ENCODE assay signal across 8 cellular contexts in the genomic region with DNA sequence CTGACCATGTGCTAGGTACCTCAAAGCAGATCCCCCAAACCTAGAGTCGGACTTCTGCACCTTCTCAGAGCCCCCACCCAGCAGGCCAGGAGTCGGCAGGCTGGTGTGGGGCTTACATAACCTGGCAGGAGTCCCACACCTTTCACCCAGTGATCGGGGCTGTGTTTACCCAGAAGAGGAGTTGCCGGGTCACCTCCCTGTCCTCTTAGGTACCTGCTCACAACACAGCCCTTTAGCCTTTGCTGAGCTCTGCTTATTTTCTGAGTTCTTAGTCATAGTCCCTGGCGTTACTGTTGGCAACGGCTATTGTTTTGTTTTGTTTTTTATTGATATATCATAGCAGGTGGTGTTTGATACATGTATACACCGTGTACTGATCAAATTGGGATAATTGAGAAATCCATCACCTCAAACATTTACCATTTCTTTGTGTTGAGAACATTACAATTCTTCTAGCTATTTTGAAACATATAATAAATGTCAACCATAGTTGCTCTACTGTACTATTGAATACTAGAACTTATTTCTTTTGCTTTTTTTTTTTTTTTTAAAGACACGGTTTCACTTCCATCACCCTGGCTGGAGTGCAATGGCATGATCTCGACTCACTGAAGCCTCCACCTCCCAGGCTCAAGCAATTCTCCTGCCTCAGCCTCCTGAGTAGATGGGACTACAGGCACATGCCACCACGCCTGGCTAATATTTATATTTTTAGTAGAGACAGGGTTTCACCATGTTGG. TPM values are rescaled to one million over a fixed set of nuclear protein-coding genes. Genes with fewer than 3 reads are reported as not detected.
DNase-seq lines count a peak whose midpoint lies in the region; ATAC-seq lines count a peak whose summit lies in the region.
"Had no signal": no experiment of that assay in that cellular context is flagged by ENCODE, and none has a peak within 500 bp of the region (broad histone marks: within the 10 kb centered on the region; RNA-seq: fewer than 3 reads in every experiment).

No MANE protein-coding gene starts in this region.

- H3K4me1 ChIP-seq in naive thymus-derived CD4-positive, alpha-beta T cell (ENCODE audit: control insufficient read depth in 2 of 2, insufficient read depth in 2 of 2, low read length in 2 of 2): peaks cover 0 to 25% of the 10 kb centered on the region in 2 donors

- H3K9me3 ChIP-seq in naive thymus-derived CD4-positive, alpha-beta T cell (ENCODE audit: control insufficient read depth in 2 of 3, low read length in 3 of 3): no peaks in the 10 kb centered on the region

- H3K4me3 Mint-ChIP-seq in naive thymus-derived CD4-positive, alpha-beta T cell: peak overlapping the region in 6 of 10 donors; percentile 4 to 61 (median 28)

- POLR2A ChIA-PET in naive thymus-derived CD4-positive, alpha-beta T cell (lab: Charles Lee): interaction anchor here (0.7 to 61.3 kb wide), 7 partner anchors 7 to 224 kb away, joined by 3 to 1719 read pairs (median 10); partner anchors contain the start of genes DPM2 and EEIG1

- H3K27me3 ChIP-seq in naive thymus-derived CD4-positive, alpha-beta T cell (ENCODE audit: control insufficient read depth in 2 of 2, insufficient read depth in 2 of 2, low read length in 2 of 2): no peaks in the 10 kb centered on the region

- H3K4me1 Mint-ChIP-seq in naive thymus-derived CD4-positive, alpha-beta T cell: peaks cover 11 to 53% (median 44%) of the 10 kb centered on the region in 7 donors

- H3K27ac ChIP-seq in naive thymus-derived CD4-positive, alpha-beta T cell (ENCODE audit: low read depth, low read length): no peak overlapping the region

- H3K36me3 ChIP-seq in naive thymus-derived CD4-positive, alpha-beta T cell (ENCODE audit: control insufficient read depth in 2 of 3, insufficient read depth in 3 of 3, low read length in 3 of 3): no peaks in the 10 kb centered on the region

- peak; percentile 31 for DNase-seq in ELR (ENCODE audit: low read depth)
- peak; percentile 89 for DNase-seq in NCI-H2029 (lab: John Stamatoyannopoulos, UW)
- DNase-seq in dermis microvascular lymphatic vessel endothelial cell (ENCODE audit: low read depth in 2 of 2): peak; percentile 71 to 82
- no peak for DNase-seq in naive thymus-derived CD4-positive, alpha-beta T cell
- no peak for DNase-seq in superior temporal gyrus (ENCODE audit: extremely low spot score)
- no peak for DNase-seq in 8988T
- DNase-seq: NCI-H226 had no signal

- peak overlapping the region in 7 of 9 donors; percentile 24 to 86 (median 57) for H3K27ac Mint-ChIP-seq in naive thymus-derived CD4-positive, alpha-beta T cell

- intact Hi-C loops in naive thymus-derived CD4-positive, alpha-beta T cell (cut with micrococcal nuclease): no loop called here

- peaks cover 0 to 2% (median 0%) of the 10 kb centered on the region in 5 donors for H3K36me3 Mint-ChIP-seq in naive thymus-derived CD4-positive, alpha-beta T cell

- ATAC-seq in naive thymus-derived CD4-positive, alpha-beta T cell: peak; percentile 48
- no peak for ATAC-seq in HG03457 (IDR thresholded peaks at IDR 0.05; ENCODE audit: unreplicated experiment)

- no peaks in the 10 kb centered on the region for H3K9me3 Mint-ChIP-seq in naive thymus-derived CD4-positive, alpha-beta T cell

- CTCF ChIA-PET in naive thymus-derived CD4-positive, alpha-beta T cell (lab: Charles Lee): interaction anchor here (0.7 to 1.2 kb wide), 3 partner anchors 9 to 18 kb away, joined by 4 to 5 read pairs (median 4); no protein-coding TSS in a partner anchor

- no peak overlapping the region for H3K4me3 ChIP-seq in naive thymus-derived CD4-positive, alpha-beta T cell (ENCODE audit: low read length)

- H3K27me3 Mint-ChIP-seq in naive thymus-derived CD4-positive, alpha-beta T cell: peaks cover 0 to 4% (median 0%) of the 10 kb centered on the region in 5 donors

RNA-seq across cellular contexts. Expression of gene EEIG1, which starts 10.4 kb away (rescaled TPM):
- total RNA-seq in dermis microvascular lymphatic vessel endothelial cell: 15.0 and 60.1 TPM in 2 replicates
- 100 to 1,000 TPM; 252 to 664 (median 347) TPM for total RNA-seq in naive thymus-derived CD4-positive, alpha-beta T cell
- polyA plus RNA-seq in naive thymus-derived CD4-positive, alpha-beta T cell: 100 to 1,000 TPM; 124 to 297 TPM

RNA-seq across cellular contexts. Expression of gene DPM2, which starts 53.5 kb away (rescaled TPM):
- 8.9 and 17.7 TPM in 2 replicates for total RNA-seq in dermis microvascular lymphatic vessel endothelial cell
- total RNA-seq in naive thymus-derived CD4-positive, alpha-beta T cell: 10 to 100 TPM; 29.1 to 84.4 (median 56.8) TPM
- polyA plus RNA-seq in naive thymus-derived CD4-positive, alpha-beta T cell: 10 to 100 TPM; 29.3 to 39.5 TPM

Comparison
In these comparisons a context has a peak if more than half of its experiments do, and no peak if none do; other contexts are left out.
1. DNase-seq: peak in ELR (single experiment), NCI-H2029 (single experiment) and dermis microvascular lymphatic vessel endothelial cell (2 of 2); none in naive thymus-derived CD4-positive, alpha-beta T cell (0 of 9), superior temporal gyrus (single experiment) and 8988T (single experiment).